Comparison of ENCODE assay signal across 8 cellular contexts in genomic region chr2:46296840-46297545, GRCh38. TPM values are rescaled to one million over a fixed set of nuclear protein-coding genes. Genes with fewer than 3 reads are reported as not detected.
A peak's percentile ranks its signal among the peaks of the same experiment; 100 is the strongest.
DNase-seq lines count a peak whose midpoint lies in the region; ATAC-seq and TF ChIP-seq lines count a peak whose summit lies in the region.

Gene EPAS1 (plus strand): TSS chr2:46297407. CDS start chr2:46297912, 505 bp downstream.

- H3K9me2 ChIP-seq in DOHH2 (replicated peaks; ENCODE audit: control insufficient read depth, low read length) = no peaks in the 10 kb centered on the region

- H3K79me2 ChIP-seq in DOHH2 (ENCODE audit: control insufficient read depth, low read length) = no peaks in the 10 kb centered on the region

- H3K27ac ChIP-seq in DOHH2 (ENCODE audit: low read depth, low read length) = no peak within 1 kb of the TSS
- peak within 1 kb of the TSS; percentile 90 for H3K27ac ChIP-seq in psoas muscle
- peak within 1 kb of the TSS; percentile 98 for H3K27ac ChIP-seq in upper lobe of right lung

- H3K4me1 ChIP-seq in DOHH2 (ENCODE audit: control insufficient read depth, low read length) (0 out of 2 replicates have a peak, but pooled peaks cover 6% of the 10 kb centered on the region), psoas muscle (no peaks in the 10 kb centered on the region), upper lobe of right lung (peaks cover 17% of the 10 kb centered on the region)

- ATAC-seq in GM21825 (IDR thresholded peaks at IDR 0.05; ENCODE audit: unreplicated experiment) (peak; percentile 75), left ventricle myocardium superior (peak; percentile 81), psoas muscle (peak; percentile 85 to 92 (median 90)), upper lobe of right lung (peak; percentile 90)

- H4K20me1 ChIP-seq in DOHH2 (ENCODE audit: control insufficient read depth, insufficient read depth, low read depth, low read length) = no peaks in the 10 kb centered on the region

- H3K27me3 ChIP-seq in DOHH2 (ENCODE audit: control insufficient read depth, low read length) (peaks cover 44% of the 10 kb centered on the region), psoas muscle (ENCODE audit: insufficient read depth in 3 of 3, low read length in 2 of 3) (no peaks in the 10 kb centered on the region), upper lobe of right lung (no peaks in the 10 kb centered on the region)

- intact Hi-C loops in left ventricle myocardium superior (cut with micrococcal nuclease) = no loop called here
- intact Hi-C loops in psoas muscle (cut with DNase I) = loop anchor here (5.0 to 10.0 kb wide), 4 partner anchors 40 to 232 kb away; no protein-coding TSS in a partner anchor
- intact Hi-C loops in upper lobe of right lung (cut with DNase I) = loop anchor here (10.0 kb wide), 1 partner anchor 282 kb away; no protein-coding TSS in a partner anchor

- DNase-seq in LNCaP clone FGC (ENCODE audit: low read depth) (no peak), T-helper 22 cell (ENCODE audit: low read depth) (peak; percentile 80), anterior cingulate cortex (lab: John Stamatoyannopoulos, UW) (peak in 54 of 58 donors; percentile 25 to 88 (median 69)), left ventricle myocardium superior (peak; percentile 98), psoas muscle (peak; percentile 96 to 97), upper lobe of right lung (peak; percentile 99)

- TF ChIP-seq CTCF in DOHH2 (IDR thresholded peaks at IDR 0.05; ENCODE audit: low read depth, low read length, poor library complexity, severe bottlenecking) (no peak), LNCaP clone FGC (IDR thresholded peaks at IDR 0.05; ENCODE audit: control insufficient read depth, extremely low read depth, insufficient read depth) (no peak), psoas muscle (IDR thresholded peaks at IDR 0.05) (no peak), upper lobe of right lung (IDR thresholded peaks at IDR 0.05) (no peak)

- peak within 1 kb of the TSS; percentile 69 for H3K4me3 ChIP-seq in DOHH2 (ENCODE audit: low read length)
- peak within 1 kb of the TSS; percentile 57 for H3K4me3 ChIP-seq in LNCaP clone FGC (ENCODE audit: low read depth, low read length)
- H3K4me3 ChIP-seq in psoas muscle = peak within 1 kb of the TSS; percentile 83
- H3K4me3 ChIP-seq in upper lobe of right lung = peak within 1 kb of the TSS; percentile 83

- no peaks in the 10 kb centered on the region for H3F3A ChIP-seq in DOHH2 (ENCODE audit: control insufficient read depth, insufficient read depth)

- H3K9me3 ChIP-seq in DOHH2 (ENCODE audit: control insufficient read depth, insufficient read depth, low read length) (no peaks in the 10 kb centered on the region), psoas muscle (no peaks in the 10 kb centered on the region), upper lobe of right lung (no peaks in the 10 kb centered on the region)

- WGBS in psoas muscle, 3 donors = 0 to 1% (median 0%) methylated on average over 64 to 94 of the region's 94 CpGs

- H3K36me3 ChIP-seq in DOHH2 (ENCODE audit: control insufficient read depth, low read length) (no peaks in the 10 kb centered on the region), psoas muscle (ENCODE audit: insufficient read depth in 1 of 2, low read depth in 1 of 2) (no peaks in the 10 kb centered on the region), upper lobe of right lung (no peaks in the 10 kb centered on the region)

- H3K4me2 ChIP-seq in DOHH2 (ENCODE audit: low read length) = peak within 1 kb of the TSS; percentile 78

RNA-seq across cellular contexts. Expression of gene EPAS1, which starts in this region (rescaled TPM):
- total RNA-seq in left ventricle myocardium superior (212 TPM), psoas muscle (100 to 1,000 TPM in 2 of 4 donors, 10 to 100 TPM in 2; 44.3 to 123 (median 98.3) TPM), upper lobe of right lung (1,593 TPM)
- polyA plus RNA-seq in psoas muscle = 100 to 1,000 TPM in 1 of 3 donors, 10 to 100 TPM in 2; 39.2 to 112 (median 49.9) TPM
